ENCODE assay signal across 8 cellular contexts in genomic region chrX:15242899-15243555, GRCh38. TPM values are rescaled to one million over a fixed set of nuclear protein-coding genes. Genes with fewer than 3 reads are reported as not detected.
A peak's percentile ranks its signal among the peaks of the same experiment; 100 is the strongest.
DNase-seq lines count a peak whose midpoint lies in the region; ATAC-seq, FAIRE-seq and TF ChIP-seq lines count a peak whose summit lies in the region.

No MANE protein-coding gene starts in this region.

- H3K9me3 ChIP-seq in gastrocnemius medialis, result no peaks in the 10 kb centered on the region

- peaks cover 3% of the 10 kb centered on the region for H3K4me1 Mint-ChIP-seq in activated CD8-positive, alpha-beta T cell treated with anti-CD3 and anti-CD28 coated beads, Interleukin-2, amount 10 ng/mL, durations not matched to agents 7 days and 5 days (ENCODE audit: low read depth)

- peak; percentile 83 for FAIRE-seq in frontal cortex (lab: Jason Lieb, UNC)

- peak in 2 of 5 experiments; percentile 20 to 46 for TF ChIP-seq CTCF in gastrocnemius medialis (IDR thresholded peaks at IDR 0.05 in 4 of 5, conservative IDR thresholded peaks at IDR 0.05 in 1 of 5)

- no peak overlapping the region for H3K27ac ChIP-seq in gastrocnemius medialis

- H3K27me3 Mint-ChIP-seq in activated CD8-positive, alpha-beta T cell treated with anti-CD3 and anti-CD28 coated beads, Interleukin-2, amount 10 ng/mL, durations not matched to agents 7 days and 5 days (ENCODE audit: low read depth), result no peaks in the 10 kb centered on the region

- no peaks in the 10 kb centered on the region for H3K36me3 ChIP-seq in gastrocnemius medialis

- peaks cover 0 to 5% (median 0%) of the 10 kb centered on the region in 3 donors for H3K27me3 ChIP-seq in gastrocnemius medialis

- H3K36me3 Mint-ChIP-seq in activated CD8-positive, alpha-beta T cell treated with anti-CD3 and anti-CD28 coated beads, Interleukin-2, amount 10 ng/mL, durations not matched to agents 7 days and 5 days (ENCODE audit: low read depth), result no peaks in the 10 kb centered on the region

- in situ Hi-C loops in gastrocnemius medialis (cut with MboI; ENCODE audit: low sequenced_read_pairs in 4 of 4), result loop anchor here in 1 of 4 donors (25.0 kb wide), 1 partner anchor 1206 kb away; the partner anchor contains the start of gene GEMIN8

- no peak overlapping the region for H3K4me3 ChIP-seq in gastrocnemius medialis

- no peak for ATAC-seq in activated CD8-positive, alpha-beta T cell treated with anti-CD3 and anti-CD28 coated beads, Interleukin-2, amount 10 ng/mL, durations not matched to agents 7 days and 5 days
- ATAC-seq in GM19023 (IDR thresholded peaks at IDR 0.05; ENCODE audit: unreplicated experiment) (no peak), gastrocnemius medialis (no peak)

- intact Hi-C loops in gastrocnemius medialis (cut with DNase I; ENCODE audit: low total_unique reads), result loop anchor here (5.0 kb wide), 1 partner anchor 1206 kb away; no protein-coding TSS in a partner anchor

- DNase-seq in COLO668 (lab: John Stamatoyannopoulos, UW; ENCODE audit: unreplicated experiment) (peak; percentile 47), GOT3 (lab: John Stamatoyannopoulos, UW) (peak; percentile 10), NCI-H524 treated with DMSO at 0.1 percent for 48 hours (lab: John Stamatoyannopoulos, UW) (peak; percentile 13), frontal cortex (ENCODE audit: low spot score in 2 of 2) (peak; percentile 36 to 40), putamen (ENCODE audit: low spot score) (peak; percentile 22), gastrocnemius medialis (no peak)
- DNase-seq in activated CD8-positive, alpha-beta T cell treated with anti-CD3 and anti-CD28 coated beads, Interleukin-2, amount 10 ng/mL, durations not matched to agents 7 days and 5 days, result peak; percentile 57

- H3K9me3 Mint-ChIP-seq in activated CD8-positive, alpha-beta T cell treated with anti-CD3 and anti-CD28 coated beads, Interleukin-2, amount 10 ng/mL, durations not matched to agents 7 days and 5 days (ENCODE audit: insufficient read depth), result no peaks in the 10 kb centered on the region

- POLR2A ChIA-PET in activated CD8-positive, alpha-beta T cell treated with anti-CD3 and anti-CD28 coated beads, Interleukin-2, amount 10 ng/mL, durations not matched to agents 7 days and 5 days (lab: Charles Lee), result no interaction called here

- no peak for TF ChIP-seq POLR2A in gastrocnemius medialis (IDR thresholded peaks at IDR 0.05)

- H3K4me1 ChIP-seq in gastrocnemius medialis, result no peaks in the 10 kb centered on the region

- no peak overlapping the region for H3K4me3 Mint-ChIP-seq in activated CD8-positive, alpha-beta T cell treated with anti-CD3 and anti-CD28 coated beads, Interleukin-2, amount 10 ng/mL, durations not matched to agents 7 days and 5 days

- H3K27ac Mint-ChIP-seq in activated CD8-positive, alpha-beta T cell treated with anti-CD3 and anti-CD28 coated beads, Interleukin-2, amount 10 ng/mL, durations not matched to agents 7 days and 5 days, result no peak overlapping the region

- CTCF ChIA-PET in activated CD8-positive, alpha-beta T cell treated with anti-CD3 and anti-CD28 coated beads, Interleukin-2, amount 10 ng/mL, durations not matched to agents 7 days and 5 days (lab: Charles Lee), result interaction anchor here (0.6 to 3.5 kb wide), 9 partner anchors 10 to 746 kb away, joined by 3 to 30 read pairs (median 4); no protein-coding TSS in a partner anchor

RNA-seq across cellular contexts. Expression of gene ASB9, which starts 26.9 kb away (rescaled TPM):
- total RNA-seq in activated CD8-positive, alpha-beta T cell treated with anti-CD3 and anti-CD28 coated beads, Interleukin-2, amount 10 ng/mL, durations not matched to agents 7 days and 5 days, result under 1 TPM; 0.18 to 0.34 TPM
- total RNA-seq in frontal cortex, result 0.82 TPM
- 1 to 10 TPM in 1 of 4 donors, under 1 TPM in 1, not detected in 2; 0.78 to 1.7 TPM for total RNA-seq in gastrocnemius medialis

Comparison
In these comparisons a context has a peak if more than half of its experiments do, and no peak if none do; other contexts are left out.
1. DNase-seq: peak in COLO668 (single experiment), GOT3 (single experiment), NCI-H524 treated with DMSO at 0.1 percent for 48 hours (single experiment), activated CD8-positive, alpha-beta T cell treated with anti-CD3 and anti-CD28 coated beads, Interleukin-2, amount 10 ng/mL, durations not matched to agents 7 days and 5 days (single experiment), frontal cortex (2 of 2) and putamen (single experiment); none in gastrocnemius medialis (0 of 2).